Comparison of ENCODE assay signal across 1 cellular context in genomic region chr19:46849610-46850009, GRCh38.
TF ChIP-seq lines count a peak whose summit lies in the region.

No MANE protein-coding gene starts in this region.

TF ChIP-seq in K562, 482 proteins besides CTCF, POLR2A, EP300 and RAD21 (continued from another document):
- no peak for TF ChIP-seq ZFP91 (CRISPR knock-in tag; IDR thresholded peaks at IDR 0.05)
- TF ChIP-seq EGR1 (conservative IDR thresholded peaks at IDR 0.05) = peak; percentile 59
- no peak for TF ChIP-seq MCM5 (IDR thresholded peaks at IDR 0.05; ENCODE audit: low read depth)
- TF ChIP-seq ELF1 (tag; IDR thresholded peaks at IDR 0.05) = 0 out of 2 replicates have a peak, but pooled peaks have one; percentile 6
TF ChIP-seq in K562: peak in this region for 2.
